ENCODE assay signal across 18 cellular contexts in genomic region chr5:168527756-168528295, GRCh38. TPM values are rescaled to one million over a fixed set of nuclear protein-coding genes. Genes with fewer than 3 reads are reported as not detected.
DNase-seq lines count a peak whose midpoint lies in the region; ATAC-seq, FAIRE-seq and TF ChIP-seq lines count a peak whose summit lies in the region.
"Had no signal": no experiment of that assay in that cellular context is flagged by ENCODE, and none has a peak within 500 bp of the region (broad histone marks: within the 10 kb centered on the region; RNA-seq: fewer than 3 reads in every experiment).

No MANE protein-coding gene starts in this region.

- H3K4me1 Mint-ChIP-seq in activated naive CD4-positive, alpha-beta T cell treated with anti-CD3 and anti-CD28 coated beads, Interleukin-2, amount 50 U/mL, for 24 hours, result peaks cover 11% of the 10 kb centered on the region
- H3K4me1 Mint-ChIP-seq in naive thymus-derived CD4-positive, alpha-beta T cell, result peaks cover 4 to 18% (median 14%) of the 10 kb centered on the region in 7 donors
- no peaks in the 10 kb centered on the region for H3K4me1 Mint-ChIP-seq in progenitor cell of endocrine pancreas (ENCODE audit: low read depth)
- peaks cover 9% of the 10 kb centered on the region for H3K4me1 Mint-ChIP-seq in activated CD4-positive, alpha-beta memory T cell treated with anti-CD3 and anti-CD28 coated beads, Interleukin-2, amount 10 ng/mL, durations not matched to agents 7 days and 5 days

- no TSS peak for BruUV-seq in K562 (replicated peaks; lab: Mats Ljungman, UMichigan)

- TF ChIP-seq POLR2A in K562 (conservative IDR thresholded peaks at IDR 0.05) (no peak), GM12892 (IDR thresholded peaks at IDR 0.05; ENCODE audit: low read depth, low read length) (no peak)

- FAIRE-seq in K562 (lab: Jason Lieb, UNC), result no peak
- FAIRE-seq in GM12892 (lab: Jason Lieb, UNC), result no peak

- no peak overlapping the region for H3K27ac ChIP-seq in K562 (ENCODE audit: extremely low read depth, low read depth, low read length)
- H3K27ac ChIP-seq in naive thymus-derived CD4-positive, alpha-beta T cell (ENCODE audit: low read depth, low read length), result no peak overlapping the region

- no peak overlapping the region for H3K4me3 ChIP-seq in K562
- H3K4me3 ChIP-seq in naive thymus-derived CD4-positive, alpha-beta T cell (ENCODE audit: low read length), result no peak overlapping the region

- H3K9ac ChIP-seq in K562 (ENCODE audit: insufficient read depth in 1 of 2, low read depth in 2 of 2, low read length in 2 of 2), result no peak overlapping the region

- H3K27me3 ChIP-seq in K562 (ENCODE audit: control insufficient read depth in 2 of 2, insufficient read depth in 2 of 2, low read length in 2 of 2), result peaks cover 0 to 16% of the 10 kb centered on the region in 2 experiments; a peak in 3 of 5 replicates
- peaks cover 0 to 18% of the 10 kb centered on the region in 2 donors for H3K27me3 ChIP-seq in naive thymus-derived CD4-positive, alpha-beta T cell (ENCODE audit: control insufficient read depth in 2 of 2, insufficient read depth in 2 of 2, low read length in 2 of 2)

- no peak for DNase-seq in activated naive CD4-positive, alpha-beta T cell treated with anti-CD3 and anti-CD28 coated beads, Interleukin-2, amount 50 U/mL, for 16 hours
- DNase-seq in K562 (ENCODE audit: extremely low read depth in 1 of 4, low spot score in 3 of 4) (no peak), progenitor cell of endocrine pancreas (ENCODE audit: low spot score, unreplicated experiment) (no peak), NCI-H446 treated with DMSO at 0.1 percent for 48 hours (lab: John Stamatoyannopoulos, UW) (no peak), GM12892 (ENCODE audit: insufficient read length) (no peak)
- no peak for DNase-seq in naive thymus-derived CD4-positive, alpha-beta T cell
- no peak for DNase-seq in activated CD4-positive, alpha-beta memory T cell treated with anti-CD3 and anti-CD28 coated beads, Interleukin-2, amount 10 ng/mL, durations not matched to agents 7 days and 5 days
- DNase-seq: 8988T; KG1; MM.1S; NCI-H2029; NCI-H446; NCI-H526; NCI-H82; NK-92 treated with Interleukin-12 subunit alpha and Interleukin-12 subunit beta, amount 100 ng/mL, for 24 hours; PC-3 had no signal

- TF ChIP-seq CTCF in K562 (IDR thresholded peaks at IDR 0.05 in 2 of 3, conservative IDR thresholded peaks at IDR 0.05 in 1 of 3; ENCODE audit: insufficient read depth in 2 of 3, low read depth in 1 of 3, low read length in 3 of 3) (no peak), progenitor cell of endocrine pancreas (IDR thresholded peaks at IDR 0.05; ENCODE audit: unreplicated experiment) (no peak)

- no peaks in the 10 kb centered on the region for H3K9me3 ChIP-seq in K562 (replicated peaks; ENCODE audit: control insufficient read depth, insufficient read depth, low read depth, low read length)
- no peaks in the 10 kb centered on the region for H3K9me3 ChIP-seq in naive thymus-derived CD4-positive, alpha-beta T cell (ENCODE audit: control insufficient read depth in 2 of 3, low read length in 3 of 3)

- H3K4me2 ChIP-seq in K562 (ENCODE audit: insufficient read depth, low read length), result no peak overlapping the region

- H3K36me3 ChIP-seq in K562 (ENCODE audit: control insufficient read depth, insufficient read depth, low read length), result no peaks in the 10 kb centered on the region
- H3K36me3 ChIP-seq in naive thymus-derived CD4-positive, alpha-beta T cell (ENCODE audit: control insufficient read depth in 2 of 3, insufficient read depth in 3 of 3, low read length in 3 of 3), result no peaks in the 10 kb centered on the region

- peaks cover 2% of the 10 kb centered on the region for H3K36me3 Mint-ChIP-seq in activated naive CD4-positive, alpha-beta T cell treated with anti-CD3 and anti-CD28 coated beads, Interleukin-2, amount 50 U/mL, for 24 hours
- peaks cover 0 to 5% (median 3%) of the 10 kb centered on the region in 5 donors for H3K36me3 Mint-ChIP-seq in naive thymus-derived CD4-positive, alpha-beta T cell
- no peaks in the 10 kb centered on the region for H3K36me3 Mint-ChIP-seq in progenitor cell of endocrine pancreas (ENCODE audit: insufficient read depth)
- H3K36me3 Mint-ChIP-seq in activated CD4-positive, alpha-beta memory T cell treated with anti-CD3 and anti-CD28 coated beads, Interleukin-2, amount 10 ng/mL, durations not matched to agents 7 days and 5 days (ENCODE audit: low read depth), result peaks cover 3% of the 10 kb centered on the region

- H3K79me2 ChIP-seq in K562 (ENCODE audit: control insufficient read depth, insufficient read depth, low read length), result no peaks in the 10 kb centered on the region

- H4K20me1 ChIP-seq in K562 (replicated peaks; ENCODE audit: control insufficient read depth, insufficient read depth, low read length), result no peaks in the 10 kb centered on the region

- H3K9me3 Mint-ChIP-seq in activated naive CD4-positive, alpha-beta T cell treated with anti-CD3 and anti-CD28 coated beads, Interleukin-2, amount 50 U/mL, for 24 hours, result no peaks in the 10 kb centered on the region
- H3K9me3 Mint-ChIP-seq in naive thymus-derived CD4-positive, alpha-beta T cell, result peaks cover 0 to 13% (median 4%) of the 10 kb centered on the region in 11 donors
- no peaks in the 10 kb centered on the region for H3K9me3 Mint-ChIP-seq in progenitor cell of endocrine pancreas (ENCODE audit: low read depth)
- no peaks in the 10 kb centered on the region for H3K9me3 Mint-ChIP-seq in activated CD4-positive, alpha-beta memory T cell treated with anti-CD3 and anti-CD28 coated beads, Interleukin-2, amount 10 ng/mL, durations not matched to agents 7 days and 5 days

- H3K27ac Mint-ChIP-seq in activated naive CD4-positive, alpha-beta T cell treated with anti-CD3 and anti-CD28 coated beads, Interleukin-2, amount 50 U/mL, for 24 hours, result no peak overlapping the region
- no peak overlapping the region for H3K27ac Mint-ChIP-seq in naive thymus-derived CD4-positive, alpha-beta T cell
- H3K27ac Mint-ChIP-seq in progenitor cell of endocrine pancreas, result no peak overlapping the region
- no peak overlapping the region for H3K27ac Mint-ChIP-seq in activated CD4-positive, alpha-beta memory T cell treated with anti-CD3 and anti-CD28 coated beads, Interleukin-2, amount 10 ng/mL, durations not matched to agents 7 days and 5 days

- in situ Hi-C loops in K562 (cut with MboI), result no loop called here

- POLR2A ChIA-PET in K562 (lab: Yijun Ruan, JAX), result no interaction called here
- POLR2A ChIA-PET in naive thymus-derived CD4-positive, alpha-beta T cell (lab: Charles Lee), result no interaction called here
- POLR2A ChIA-PET in activated CD4-positive, alpha-beta memory T cell treated with anti-CD3 and anti-CD28 coated beads, Interleukin-2, amount 10 ng/mL, durations not matched to agents 7 days and 5 days (lab: Charles Lee), result no interaction called here

- no peaks in the 10 kb centered on the region for H3K9me1 ChIP-seq in K562 (ENCODE audit: control insufficient read depth, insufficient read depth, low read length)

- 8% methylated on average over 4 of the region's 4 CpGs for WGBS in K562 (ENCODE audit: insufficient coverage, low coverage, missing lambda C conversion rate)

- H2AFZ ChIP-seq in K562 (ENCODE audit: low read depth, low read length), result no peak overlapping the region

- ATAC-seq in K562, result no peak
- no peak for ATAC-seq in naive thymus-derived CD4-positive, alpha-beta T cell
- ATAC-seq: PC-3 had no signal

- CTCF ChIA-PET in K562 (lab: Yijun Ruan, JAX; ENCODE audit: low intra/inter-chr PET ratio), result no interaction called here
- CTCF ChIA-PET in naive thymus-derived CD4-positive, alpha-beta T cell (lab: Charles Lee), result no interaction called here
- CTCF ChIA-PET in activated CD4-positive, alpha-beta memory T cell treated with anti-CD3 and anti-CD28 coated beads, Interleukin-2, amount 10 ng/mL, durations not matched to agents 7 days and 5 days (lab: Charles Lee), result no interaction called here

- H3K4me3 Mint-ChIP-seq in activated naive CD4-positive, alpha-beta T cell treated with anti-CD3 and anti-CD28 coated beads, Interleukin-2, amount 50 U/mL, for 24 hours, result peak overlapping the region; percentile 37
- peak overlapping the region in 6 of 10 donors; percentile 27 to 88 (median 73) for H3K4me3 Mint-ChIP-seq in naive thymus-derived CD4-positive, alpha-beta T cell
- H3K4me3 Mint-ChIP-seq in progenitor cell of endocrine pancreas (ENCODE audit: low read depth), result peak overlapping the region; percentile 11
- no peak overlapping the region for H3K4me3 Mint-ChIP-seq in activated CD4-positive, alpha-beta memory T cell treated with anti-CD3 and anti-CD28 coated beads, Interleukin-2, amount 10 ng/mL, durations not matched to agents 7 days and 5 days

- H3K4me1 ChIP-seq in K562 (replicated peaks in 1 of 2; ENCODE audit: control insufficient read depth in 2 of 2, insufficient read depth in 2 of 2, low read length in 2 of 2), result no peaks in the 10 kb centered on the region
- H3K4me1 ChIP-seq in naive thymus-derived CD4-positive, alpha-beta T cell (ENCODE audit: control insufficient read depth in 2 of 2, insufficient read depth in 2 of 2, low read length in 2 of 2), result no peaks in the 10 kb centered on the region

- intact Hi-C loops in K562 (cut with micrococcal nuclease), result no loop called here
- intact Hi-C loops in naive thymus-derived CD4-positive, alpha-beta T cell (cut with micrococcal nuclease), result loop anchor here in 1 of 2 donors (2.0 kb wide), 1 partner anchor 51 kb away; the partner anchor contains the start of gene PANK3

- no peak for TF ChIP-seq EP300 in K562 (IDR thresholded peaks at IDR 0.05; ENCODE audit: low read length)

- H3K27me3 Mint-ChIP-seq in activated naive CD4-positive, alpha-beta T cell treated with anti-CD3 and anti-CD28 coated beads, Interleukin-2, amount 50 U/mL, for 24 hours, result peaks cover 29% of the 10 kb centered on the region
- H3K27me3 Mint-ChIP-seq in naive thymus-derived CD4-positive, alpha-beta T cell, result peaks cover 24 to 44% (median 38%) of the 10 kb centered on the region in 5 donors
- peaks cover 42% of the 10 kb centered on the region for H3K27me3 Mint-ChIP-seq in progenitor cell of endocrine pancreas
- peaks cover 33% of the 10 kb centered on the region for H3K27me3 Mint-ChIP-seq in activated CD4-positive, alpha-beta memory T cell treated with anti-CD3 and anti-CD28 coated beads, Interleukin-2, amount 10 ng/mL, durations not matched to agents 7 days and 5 days

- TF ChIP-seq RAD21 in K562 (CRISPR knock-in tag; conservative IDR thresholded peaks at IDR 0.05 in 1 of 2, IDR thresholded peaks at IDR 0.05 in 1 of 2), result no peak

RNA-seq across cellular contexts. Expression of gene FBLL1, which starts 1.3 kb away (rescaled TPM):
- 0.25 TPM in 1 of 2 replicates, not detected in the other for total RNA-seq in K562 (2011; cell fraction: chromatin; rRNA removed; ENCODE audit: low replicate concordance)
- total RNA-seq in K562 (2011; cell fraction: nucleolus; rRNA removed), result not detected in 2 replicates
- total RNA-seq in K562 (2011; cell fraction: nucleoplasm; rRNA removed), result not detected in 2 replicates
- total RNA-seq in K562 (2014; rRNA removed), result not detected in 2 replicates
- not detected in 2 replicates for total RNA-seq in K562 (2014; rRNA removed; fragmentation: Illumina TruSeq; extraction: Trizol)
- total RNA-seq in K562 (2015; rRNA removed; fragmentation: Illumina TruSeq; extraction: Trizol), result not detected in 2 replicates
- total RNA-seq in K562 (2021), result not detected in 2 replicates
- not detected in 2 replicates for polyA plus RNA-seq in K562 (2011; rRNA removed)
- not detected in 2 replicates for polyA plus RNA-seq in K562 (2011; cell fraction: cytosol; rRNA removed)
- polyA plus RNA-seq in K562 (2011; cell fraction: nucleus; rRNA removed), result 0.07 and 0.13 TPM in 2 replicates
- polyA plus RNA-seq in K562 (2012), result not detected in 2 replicates
- polyA plus RNA-seq in K562 (2014; fragmentation: Illumina TruSeq; extraction: Trizol), result not detected in 2 replicates
- not detected for polyA plus RNA-seq in K562 (2014; fragmentation: Nextera tagmentation; extraction: Ambion mirVana)
- not detected in 2 replicates for polyA plus RNA-seq in K562 (2014; rRNA removed)
- not detected in 2 replicates for polyA minus RNA-seq in K562 (2011; rRNA and poly(A)+ RNA removed)
- polyA minus RNA-seq in K562 (2011; cell fraction: cytosol; rRNA and poly(A)+ RNA removed), result 1.2 TPM in 1 of 2 replicates, not detected in the other
- polyA minus RNA-seq in K562 (2011; cell fraction: nucleus; rRNA and poly(A)+ RNA removed), result not detected in 2 replicates
- total RNA-seq in naive thymus-derived CD4-positive, alpha-beta T cell, result under 1 TPM in 2 of 5 experiments, not detected in 3; 0.22 to 0.57 TPM
- not detected for polyA plus RNA-seq in naive thymus-derived CD4-positive, alpha-beta T cell
- total RNA-seq in progenitor cell of endocrine pancreas, result 3.1 and 4.5 TPM in 2 replicates
- 0.23 TPM for polyA plus RNA-seq in GM12892 (2012; ENCODE audit: missing spikeins)
- total RNA-seq in activated CD4-positive, alpha-beta memory T cell treated with anti-CD3 and anti-CD28 coated beads, Interleukin-2, amount 10 ng/mL, durations not matched to agents 7 days and 5 days, result under 1 TPM in 1 of 2 experiments, not detected in 1; 0.20 TPM
- total RNA-seq: G401 had no signal

RNA-seq across cellular contexts. Expression of gene RARS1, which starts 41.6 kb away (rescaled TPM):
- 68.3 and 208 TPM in 2 replicates for total RNA-seq in K562 (2011; cell fraction: chromatin; rRNA removed; ENCODE audit: low replicate concordance)
- total RNA-seq in K562 (2011; cell fraction: nucleolus; rRNA removed), result 29.7 and 35.0 TPM in 2 replicates
- total RNA-seq in K562 (2011; cell fraction: nucleoplasm; rRNA removed), result 66.5 and 86.3 TPM in 2 replicates
- total RNA-seq in K562 (2014; rRNA removed) (97.0 and 109 TPM in 2 replicates), K562 (2014; rRNA removed; fragmentation: Illumina TruSeq; extraction: Trizol) (179 and 201 TPM in 2 replicates), K562 (2015; rRNA removed; fragmentation: Illumina TruSeq; extraction: Trizol) (135 and 151 TPM in 2 replicates), K562 (2021) (115 and 123 TPM in 2 replicates), progenitor cell of endocrine pancreas (94.6 and 102 TPM in 2 replicates)
- polyA plus RNA-seq in K562 (2011; rRNA removed) (113 and 155 TPM in 2 replicates), K562 (2014; fragmentation: Illumina TruSeq; extraction: Trizol) (128 and 134 TPM in 2 replicates), K562 (2014; fragmentation: Nextera tagmentation; extraction: Ambion mirVana) (100 to 1,000 TPM; 139 to 196 TPM), K562 (2014; rRNA removed) (106 and 115 TPM in 2 replicates)
- polyA plus RNA-seq in K562 (2011; cell fraction: cytosol; rRNA removed), result 21.5 and 50.4 TPM in 2 replicates
- 34.0 and 58.0 TPM in 2 replicates for polyA plus RNA-seq in K562 (2011; cell fraction: nucleus; rRNA removed)
- polyA plus RNA-seq in K562 (2012), result 64.3 and 125 TPM in 2 replicates
- 163 and 169 TPM in 2 replicates for polyA minus RNA-seq in K562 (2011; rRNA and poly(A)+ RNA removed)
- 38.4 and 62.4 TPM in 2 replicates for polyA minus RNA-seq in K562 (2011; cell fraction: cytosol; rRNA and poly(A)+ RNA removed)
- 23.7 and 40.7 TPM in 2 replicates for polyA minus RNA-seq in K562 (2011; cell fraction: nucleus; rRNA and poly(A)+ RNA removed)
- total RNA-seq in naive thymus-derived CD4-positive, alpha-beta T cell, result 100 to 1,000 TPM in 2 of 5 experiments, 10 to 100 TPM in 3; 59.1 to 110 (median 81.3) TPM
- 10 to 100 TPM; 21.3 to 31.0 TPM for polyA plus RNA-seq in naive thymus-derived CD4-positive, alpha-beta T cell
- polyA plus RNA-seq in GM12892 (2012; ENCODE audit: missing spikeins), result 87.4 TPM
- 10 to 100 TPM; 62.0 to 65.8 TPM for total RNA-seq in activated CD4-positive, alpha-beta memory T cell treated with anti-CD3 and anti-CD28 coated beads, Interleukin-2, amount 10 ng/mL, durations not matched to agents 7 days and 5 days

RNA-seq across cellular contexts. Expression of gene PANK3, which starts 51.3 kb away (rescaled TPM):
- 12.4 and 49.0 TPM in 2 replicates for total RNA-seq in K562 (2011; cell fraction: chromatin; rRNA removed; ENCODE audit: low replicate concordance)
- total RNA-seq in K562 (2011; cell fraction: nucleolus; rRNA removed), result 6.7 and 10.3 TPM in 2 replicates
- total RNA-seq in K562 (2011; cell fraction: nucleoplasm; rRNA removed), result 23.2 and 50.5 TPM in 2 replicates
- total RNA-seq in K562 (2014; rRNA removed) (23.2 and 25.1 TPM in 2 replicates), K562 (2014; rRNA removed; fragmentation: Illumina TruSeq; extraction: Trizol) (50.4 and 57.6 TPM in 2 replicates), K562 (2015; rRNA removed; fragmentation: Illumina TruSeq; extraction: Trizol) (40.1 and 44.9 TPM in 2 replicates), K562 (2021) (42.9 and 48.4 TPM in 2 replicates), progenitor cell of endocrine pancreas (93.9 and 96.6 TPM in 2 replicates)
- polyA plus RNA-seq in K562 (2011; rRNA removed) (33.2 and 37.3 TPM in 2 replicates), K562 (2014; fragmentation: Illumina TruSeq; extraction: Trizol) (23.4 and 29.7 TPM in 2 replicates), K562 (2014; fragmentation: Nextera tagmentation; extraction: Ambion mirVana) (1 to 10 TPM; 5.9 to 6.0 TPM), K562 (2014; rRNA removed) (16.9 and 19.7 TPM in 2 replicates)
- 4.7 and 14.5 TPM in 2 replicates for polyA plus RNA-seq in K562 (2011; cell fraction: cytosol; rRNA removed)
- polyA plus RNA-seq in K562 (2011; cell fraction: nucleus; rRNA removed), result 11.1 and 16.7 TPM in 2 replicates
- 15.8 and 20.9 TPM in 2 replicates for polyA plus RNA-seq in K562 (2012)
- 53.9 and 66.0 TPM in 2 replicates for polyA minus RNA-seq in K562 (2011; rRNA and poly(A)+ RNA removed)
- 21.9 and 26.5 TPM in 2 replicates for polyA minus RNA-seq in K562 (2011; cell fraction: cytosol; rRNA and poly(A)+ RNA removed)
- 14.5 and 26.3 TPM in 2 replicates for polyA minus RNA-seq in K562 (2011; cell fraction: nucleus; rRNA and poly(A)+ RNA removed)
- total RNA-seq in naive thymus-derived CD4-positive, alpha-beta T cell, result 10 to 100 TPM; 31.2 to 52.2 (median 41.5) TPM
- 1 to 10 TPM; 1.5 to 7.5 TPM for polyA plus RNA-seq in naive thymus-derived CD4-positive, alpha-beta T cell
- polyA plus RNA-seq in GM12892 (2012; ENCODE audit: missing spikeins), result 22.3 TPM
- total RNA-seq in activated CD4-positive, alpha-beta memory T cell treated with anti-CD3 and anti-CD28 coated beads, Interleukin-2, amount 10 ng/mL, durations not matched to agents 7 days and 5 days, result 10 to 100 TPM; 63.9 to 66.1 TPM
